ENCODE assay signal across 9 cellular contexts in genomic region chr10:5293691-5294550, GRCh38.
DNase-seq lines count a peak whose midpoint lies in the region; ATAC-seq, FAIRE-seq and TF ChIP-seq lines count a peak whose summit lies in the region.
"Had no signal": no experiment of that assay in that cellular context is flagged by ENCODE, and none has a peak within 500 bp of the region (broad histone marks: within the 10 kb centered on the region; RNA-seq: fewer than 3 reads in every experiment).

No MANE protein-coding gene starts in this region.

- POLR2A ChIA-PET in GM12878 (lab: Charles Lee): no interaction called here

- no peak for TF ChIP-seq EP300 in GM12878 (IDR thresholded peaks at IDR 0.05; ENCODE audit: borderline replicate concordance in 1 of 2, control insufficient read depth in 1 of 2, low read depth in 2 of 2, low read length in 2 of 2)

- TF ChIP-seq RAD21 in GM12878 (IDR thresholded peaks at IDR 0.05; ENCODE audit: insufficient read depth, low read depth, low read length): no peak

- in situ Hi-C loops in GM12878 (cut with MboI): loop anchor here (5.0 kb wide), 1 partner anchor 42 kb away; no protein-coding TSS in a partner anchor
- in situ Hi-C loops in G401 (cut with HindIII; ENCODE audit: low sequenced_read_pairs): no loop called here

- WGBS in GM12878 (ENCODE audit: insufficient coverage, insufficient replicate concordance, low lambda C conversion rate, missing lambda C conversion rate): 41% methylated on average over 15 of the region's 15 CpGs

- peak; percentile 73 for ATAC-seq in GM12878

- no peak for FAIRE-seq in HTR-8/SVneo (lab: Jason Lieb, UNC)
- no peak for FAIRE-seq in GM12878 (lab: Jason Lieb, UNC)

- no peaks in the 10 kb centered on the region for H3K4me1 ChIP-seq in GM12878 (ENCODE audit: control insufficient read depth, insufficient read depth, low read length)

- DNase-seq in ELF-1 (ENCODE audit: low read depth, low spot score): peak; percentile 96
- peak; percentile 26 for DNase-seq in HTR-8/SVneo (ENCODE audit: insufficient read length, low spot score)
- DNase-seq in T follicular helper cell (ENCODE audit: low read depth): peak; percentile 41
- no peak for DNase-seq in GM12878 (ENCODE audit: low read depth, low spot score)
- peak; percentile 70 for DNase-seq in kidney tubule cell (ENCODE audit: low spot score)
- peak; percentile 45 for DNase-seq in stimulated activated CD8-positive, alpha-beta memory T cell treated with anti-CD3 and anti-CD28 coated beads, Interleukin-7, amount 100 ng/mL, for 24 hours (ENCODE audit: low read depth)
- DNase-seq in G401 (ENCODE audit: low spot score): no peak
- DNase-seq in NCI-H1105 (lab: John Stamatoyannopoulos, UW): no peak
- DNase-seq: activated B cell treated with CpG ODN at 0.5 μM for 24 hours had no signal

- no peak overlapping the region for H3K27ac ChIP-seq in GM12878 (ENCODE audit: control insufficient read depth, insufficient read depth)

- no peaks in the 10 kb centered on the region for H4K20me1 ChIP-seq in GM12878 (ENCODE audit: control insufficient read depth, insufficient read depth)

- BruUV-seq in GM12878 (replicated peaks; lab: Mats Ljungman, UMichigan): no TSS peak

- H3K4me2 ChIP-seq in GM12878 (ENCODE audit: control insufficient read depth, insufficient read depth): no peak overlapping the region

- RAD21 ChIA-PET in GM12878 (lab: Charles Lee; ENCODE audit: unreplicated experiment): no interaction called here

- no peak overlapping the region for H2AFZ ChIP-seq in GM12878 (ENCODE audit: control insufficient read depth, low read depth, low read length)

- no peaks in the 10 kb centered on the region for H3K9me3 ChIP-seq in GM12878 (replicated peaks; ENCODE audit: control insufficient read depth, insufficient read depth, low read length)

- no peaks in the 10 kb centered on the region for H3K79me2 ChIP-seq in GM12878 (ENCODE audit: control insufficient read depth, insufficient read depth, low read length)

- no peak overlapping the region for H3K4me3 ChIP-seq in GM12878

- intact Hi-C loops in GM12878 (cut with micrococcal nuclease; ENCODE audit: unreplicated experiment): no loop called here

- no peak for TF ChIP-seq POLR2A in GM12878 (IDR thresholded peaks at IDR 0.05; ENCODE audit: low read depth, low read length)

- no peaks in the 10 kb centered on the region for H3K27me3 ChIP-seq in GM12878 (replicated peaks in 1 of 2; ENCODE audit: control insufficient read depth in 2 of 2, insufficient read depth in 2 of 2, low read length in 1 of 2)

- CTCF ChIA-PET in GM12878 (lab: Yijun Ruan, JAX): interaction anchor here (0.7 kb wide), 1 partner anchor 337 kb away, joined by 3 read pairs; no protein-coding TSS in a partner anchor

- TF ChIP-seq CTCF in GM12878 (IDR thresholded peaks at IDR 0.05 in 2 of 3, conservative IDR thresholded peaks at IDR 0.05 in 1 of 3; ENCODE audit: control insufficient read depth in 2 of 3, extremely low read depth in 1 of 3, insufficient read depth in 1 of 3, low read depth in 3 of 3, low read length in 3 of 3): peak; percentile 35 to 45 (median 38); a peak in 5 of 6 replicates

- no peak overlapping the region for H3K9ac ChIP-seq in GM12878 (ENCODE audit: control insufficient read depth, insufficient read depth, low read length)

- H3K36me3 ChIP-seq in GM12878 (ENCODE audit: control insufficient read depth in 2 of 2, insufficient read depth in 2 of 2, low read length in 1 of 2): no peaks in the 10 kb centered on the region

- SMC1A ChIA-PET in GM12878 (lab: Charles Lee; ENCODE audit: uncharacterized antibody, unreplicated experiment): interaction anchor here (0.5 kb wide), 1 partner anchor 479 kb away, joined by 3 read pairs; no protein-coding TSS in a partner anchor

TF ChIP-seq in GM12878, 131 proteins besides CTCF, POLR2A, EP300 and RAD21:
- TF ChIP-seq SMC3 (IDR thresholded peaks at IDR 0.05; ENCODE audit: borderline replicate concordance, low read length) (0 out of 2 replicates have a peak, but pooled peaks have one; percentile 8), NR2C1 (IDR thresholded peaks at IDR 0.05) (no peak)

Comparison
In these comparisons a context has a peak if more than half of its experiments do, and no peak if none do; other contexts are left out.
1. DNase-seq: peak in ELF-1 (single experiment), HTR-8/SVneo (single experiment), T follicular helper cell (single experiment), kidney tubule cell (single experiment) and stimulated activated CD8-positive, alpha-beta memory T cell treated with anti-CD3 and anti-CD28 coated beads, Interleukin-7, amount 100 ng/mL, for 24 hours (single experiment); none in GM12878 (single experiment), G401 (single experiment) and NCI-H1105 (single experiment).